In the genomic region with DNA sequence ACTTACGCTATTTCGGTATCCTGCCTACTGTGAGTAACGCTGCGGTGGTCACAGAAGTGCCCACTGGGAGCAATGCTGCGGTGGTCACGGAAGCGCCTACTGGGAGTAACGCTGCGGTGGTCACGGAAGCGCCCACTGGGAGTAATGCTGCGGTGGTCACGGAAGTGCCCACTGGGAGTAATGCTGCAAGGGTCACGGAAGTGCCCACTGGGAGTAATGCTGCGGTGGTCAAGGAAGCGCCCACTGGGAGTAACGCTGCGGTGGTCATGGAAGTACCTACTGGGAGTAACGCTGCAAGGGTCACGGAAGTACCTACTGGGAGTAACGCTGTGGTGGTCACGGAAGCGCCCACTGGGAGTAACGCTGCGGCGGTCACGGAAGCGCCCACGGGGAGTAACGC, we compare ENCODE assay signal across 17 cellular contexts. TPM values are rescaled to one million over a fixed set of nuclear protein-coding genes. Genes with fewer than 3 reads are reported as not detected.
A peak's percentile ranks its signal among the peaks of the same experiment; 100 is the strongest.
DNase-seq lines count a peak whose midpoint lies in the region; ATAC-seq and TF ChIP-seq lines count a peak whose summit lies in the region.
"Had no signal": no experiment of that assay in that cellular context is flagged by ENCODE, and none has a peak within 500 bp of the region (broad histone marks: within the 10 kb centered on the region; RNA-seq: fewer than 3 reads in every experiment).

No MANE protein-coding gene starts in this region.

- TF ChIP-seq POLR2A in NB4 (IDR thresholded peaks at IDR 0.05; ENCODE audit: extremely low read depth, insufficient read length) = no peak

- no peak for ATAC-seq in HG02588 (IDR thresholded peaks at IDR 0.05; ENCODE audit: unreplicated experiment)
- ATAC-seq in GM21528 (IDR thresholded peaks at IDR 0.05; ENCODE audit: low FRiP score, unreplicated experiment) = no peak
- no peak for ATAC-seq in activated CD4-positive, CD25-positive, alpha-beta regulatory T cell treated with anti-CD3 and anti-CD28 coated beads, Interleukin-2, amount 50 U/mL, for 24 hours

- H3K4me3 ChIP-seq in NB4 (ENCODE audit: low read depth, low read length) (no peak overlapping the region), fibroblast of the aortic adventitia (ENCODE audit: low read depth, low read length) (no peak overlapping the region)
- H3K4me3 ChIP-seq: BLaER1 had no signal

- TF ChIP-seq CTCF in NB4 (IDR thresholded peaks at IDR 0.05; ENCODE audit: low read depth, low read length) (no peak), fibroblast of the aortic adventitia (IDR thresholded peaks at IDR 0.05; ENCODE audit: insufficient read depth, low read length) (no peak)

- peak; percentile 10 for DNase-seq in Daoy (ENCODE audit: low read depth)
- peak; percentile 6 for DNase-seq in NB4 (ENCODE audit: low read depth)
- DNase-seq in ecto neural progenitor cell (ENCODE audit: low spot score) = peak; percentile 32
- DNase-seq in fibroblast of the aortic adventitia (ENCODE audit: low read depth) = peak; percentile 0
- DNase-seq in HK-2 (ENCODE audit: unreplicated experiment) = no peak
- DNase-seq: 8988T; AML-193; Caco-2; CD8-positive, alpha-beta memory T cell; DND-41; GF-D8; GOT3; H9 had no signal

RNA-seq across cellular contexts. Expression of gene SOX1, which starts 52.1 kb away (rescaled TPM):
- 0.18 and 0.57 TPM in 2 replicates for total RNA-seq in Daoy (2014; rRNA removed; shearing (Covaris generic))
- not detected in 2 replicates for total RNA-seq in fibroblast of the aortic adventitia (ENCODE audit: low replicate concordance)
- total RNA-seq: CD8-positive, alpha-beta memory T cell had no signal
